Comparison of ENCODE assay signal across 20 cellular contexts in the genomic region with DNA sequence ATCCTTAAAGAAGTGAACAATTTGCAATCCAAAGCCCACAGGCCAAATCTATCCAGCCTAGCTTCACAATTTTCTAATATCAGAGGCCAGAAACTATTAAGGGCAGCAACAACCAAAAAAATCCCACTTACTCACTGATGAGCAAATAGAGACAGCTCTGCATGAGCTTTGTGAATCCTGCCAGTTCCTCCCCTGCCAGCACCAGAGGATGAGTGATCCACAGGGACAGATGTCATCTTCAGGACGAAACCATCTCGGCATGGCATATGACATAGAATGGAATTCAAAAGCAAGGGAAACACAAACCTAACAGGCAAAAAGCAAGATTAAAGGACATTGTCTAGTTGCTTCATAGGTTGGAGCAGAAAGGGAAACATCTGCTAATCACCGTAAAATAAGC. TPM values are rescaled to one million over a fixed set of nuclear protein-coding genes. Genes with fewer than 3 reads are reported as not detected.
A peak's percentile ranks its signal among the peaks of the same experiment; 100 is the strongest.
DNase-seq lines count a peak whose midpoint lies in the region; ATAC-seq and TF ChIP-seq lines count a peak whose summit lies in the region.
"Had no signal": no experiment of that assay in that cellular context is flagged by ENCODE, and none has a peak within 500 bp of the region (broad histone marks: within the 10 kb centered on the region; RNA-seq: fewer than 3 reads in every experiment).

No MANE protein-coding gene starts in this region.

- no peak for TF ChIP-seq POLR2A in breast epithelium (IDR thresholded peaks at IDR 0.05)

- no peaks in the 10 kb centered on the region for H3K27me3 Mint-ChIP-seq in type B pancreatic cell

- H3K4me1 ChIP-seq in mammary epithelial cell (ENCODE audit: insufficient read depth, low read length) (peaks cover 27% of the 10 kb centered on the region), breast epithelium (no peaks in the 10 kb centered on the region), mesodermal cell (ENCODE audit: control insufficient read depth, insufficient read depth, low read length, poor library complexity, severe bottlenecking) (peaks cover 4% of the 10 kb centered on the region)
- H3K4me1 ChIP-seq: BLaER1 treated with 17β-estradiol and CSF1 and Interleukin-3, amounts not matched to agents 10 nM and 100 nM had no signal

- no peaks in the 10 kb centered on the region for H3K9me3 Mint-ChIP-seq in type B pancreatic cell

- no peaks in the 10 kb centered on the region for H3K4me1 Mint-ChIP-seq in type B pancreatic cell (ENCODE audit: unreplicated experiment)

- H3K4me2 ChIP-seq in mammary epithelial cell (ENCODE audit: insufficient read depth, low read depth, low read length): no peak overlapping the region
- H3K4me2 ChIP-seq: BLaER1 treated with 17β-estradiol and CSF1 and Interleukin-3, amounts not matched to agents 10 nM and 100 nM had no signal

- H4K20me1 ChIP-seq in mammary epithelial cell (ENCODE audit: insufficient read depth, low read length): no peaks in the 10 kb centered on the region
- H4K20me1 ChIP-seq: BLaER1 treated with 17β-estradiol and CSF1 and Interleukin-3, amounts not matched to agents 10 nM and 100 nM had no signal

- TF ChIP-seq CTCF in mammary epithelial cell (conservative IDR thresholded peaks at IDR 0.05 in 1 of 2, IDR thresholded peaks at IDR 0.05 in 1 of 2; ENCODE audit: extremely low read depth in 1 of 2, insufficient read depth in 1 of 2, low read depth in 1 of 2, low read length in 2 of 2): no peak
- no peak for TF ChIP-seq CTCF in breast epithelium (IDR thresholded peaks at IDR 0.05)
- TF ChIP-seq CTCF in epithelial cell of esophagus (IDR thresholded peaks at IDR 0.05; ENCODE audit: insufficient read depth, low read depth, low read length, missing control alignments): no peak
- no peak for TF ChIP-seq CTCF in type B pancreatic cell (conservative IDR thresholded peaks at IDR 0.05)

- no peak overlapping the region for H2AFZ ChIP-seq in mammary epithelial cell (ENCODE audit: low read depth, low read length)
- H2AFZ ChIP-seq: GM23248 had no signal

- peak overlapping the region; percentile 93 for H3K27ac Mint-ChIP-seq in type B pancreatic cell
- H3K27ac Mint-ChIP-seq: CD4-positive, alpha-beta T cell had no signal

- intact Hi-C loops in mammary epithelial cell (cut with micrococcal nuclease) (loop anchor here (5.0 to 10.0 kb wide), 2 partner anchors 320 to 408 kb away; no protein-coding TSS in a partner anchor), breast epithelium (cut with DNase I; ENCODE audit: low total_unique reads) (no loop called here), Right ventricle myocardium inferior (cut with DNase I) (loop anchor here (5.0 kb wide), 4 partner anchors 103 to 393 kb away; partner anchors contain the start of gene DSG2)

- H3K36me3 Mint-ChIP-seq in type B pancreatic cell: peaks cover 2% of the 10 kb centered on the region

- DNase-seq in mammary epithelial cell (peak; percentile 17), breast epithelium (ENCODE audit: low spot score in 2 of 2) (no peak), epithelial cell of esophagus (ENCODE audit: low read depth) (peak; percentile 66), type B pancreatic cell (ENCODE audit: extremely low spot score, unreplicated experiment) (no peak), NOMO-1 (lab: John Stamatoyannopoulos, UW; ENCODE audit: unreplicated experiment in 2 of 2) (no peak), Right ventricle myocardium inferior (ENCODE audit: missing footprints) (no peak)
- no peak for DNase-seq in activated CD8-positive, alpha-beta memory T cell treated with anti-CD3 and anti-CD28 coated beads for 24 hours
- DNase-seq: 8988T; AML-193; Calu3; CD4-positive, alpha-beta T cell; DMS 273 treated with DMSO at 0.1 percent for 48 hours; DMS79; GM23248; H7 had no signal

- BruUV-seq in mammary epithelial cell (replicated peaks; lab: Mats Ljungman, UMichigan): no TSS peak

- no peak overlapping the region for H3K4me3 Mint-ChIP-seq in type B pancreatic cell
- H3K4me3 Mint-ChIP-seq: CD4-positive, alpha-beta T cell had no signal

- CTCF ChIA-PET in mammary epithelial cell (lab: Charles Lee; ENCODE audit: low non-redundant PET): no interaction called here

- H3K27me3 ChIP-seq in mammary epithelial cell (ENCODE audit: insufficient read depth, low read length) (no peaks in the 10 kb centered on the region), breast epithelium (no peaks in the 10 kb centered on the region)
- H3K27me3 ChIP-seq: BLaER1 treated with 17β-estradiol and CSF1 and Interleukin-3, amounts not matched to agents 10 nM and 100 nM had no signal

- H3K9me3 ChIP-seq in mammary epithelial cell (replicated peaks; ENCODE audit: insufficient read depth, low read length) (no peaks in the 10 kb centered on the region), breast epithelium (no peaks in the 10 kb centered on the region), mesodermal cell (ENCODE audit: control insufficient read depth, low read length) (no peaks in the 10 kb centered on the region)

- dilution Hi-C loops in mammary epithelial cell (cut with HindIII; ENCODE audit: low sequenced_read_pairs): no loop called here

- H3K4me3 ChIP-seq in mammary epithelial cell (replicated peaks in 1 of 3; ENCODE audit: insufficient read depth in 1 of 3, low read depth in 2 of 3, low read length in 3 of 3) (no peak overlapping the region), breast epithelium (no peak overlapping the region), epithelial cell of esophagus (ENCODE audit: low read length) (no peak overlapping the region), mesodermal cell (ENCODE audit: extremely low read depth, insufficient read depth, low read length, poor library complexity, severe bottlenecking) (no peak overlapping the region)
- H3K4me3 ChIP-seq: BLaER1 treated with 17β-estradiol and CSF1 and Interleukin-3, amounts not matched to agents 10 nM and 100 nM; GM12878; GM23248 had no signal

- ATAC-seq in Right ventricle myocardium inferior: no peak
- ATAC-seq: GM12878 had no signal

- H3K9ac ChIP-seq in mammary epithelial cell (ENCODE audit: insufficient read depth, low read length): no peak overlapping the region
- H3K9ac ChIP-seq: BLaER1 treated with 17β-estradiol and CSF1 and Interleukin-3, amounts not matched to agents 10 nM and 100 nM; GM23248 had no signal

- no peaks in the 10 kb centered on the region for H3K36me3 ChIP-seq in mammary epithelial cell (ENCODE audit: insufficient read depth, low read length)
- no peaks in the 10 kb centered on the region for H3K36me3 ChIP-seq in breast epithelium
- H3K36me3 ChIP-seq in mesodermal cell (ENCODE audit: control insufficient read depth, insufficient read depth, low read length): no peaks in the 10 kb centered on the region
- H3K36me3 ChIP-seq: BLaER1 treated with 17β-estradiol and CSF1 and Interleukin-3, amounts not matched to agents 10 nM and 100 nM had no signal

- WGBS in mammary epithelial cell (ENCODE audit: low coverage, missing lambda C conversion rate): 94% methylated on average over 2 of the region's 3 CpGs
- WGBS in mesodermal cell (ENCODE audit: insufficient coverage in 2 of 2), 2 experiments: 80 to 81% methylated on average over 2 to 3 of the region's 3 CpGs

- H3K27ac ChIP-seq in mammary epithelial cell (ENCODE audit: insufficient read depth, low read depth, low read length): no peak overlapping the region
- no peak overlapping the region for H3K27ac ChIP-seq in breast epithelium
- peak overlapping the region; percentile 10 for H3K27ac ChIP-seq in mesodermal cell (ENCODE audit: low read depth, low read length, severe bottlenecking)
- H3K27ac ChIP-seq: BLaER1 treated with 17β-estradiol and CSF1 and Interleukin-3, amounts not matched to agents 10 nM and 100 nM; GM23248 had no signal

- peaks cover 25% of the 10 kb centered on the region for H3K79me2 ChIP-seq in mammary epithelial cell (ENCODE audit: insufficient read depth, low read length)

- in situ Hi-C loops in mammary epithelial cell (cut with MboI; ENCODE audit: low sequenced_read_pairs in 2 of 2): loop anchor here in 1 of 2 donors (10.0 kb wide), 1 partner anchor 140 kb away; no protein-coding TSS in a partner anchor

RNA-seq across cellular contexts. Expression of gene DSC2, which starts 2.2 kb away (rescaled TPM):
- total RNA-seq in mammary epithelial cell: 10 to 100 TPM; 34.7 to 88.7 TPM
- 15.1 TPM for polyA plus RNA-seq in mammary epithelial cell
- 35.3 TPM for polyA minus RNA-seq in mammary epithelial cell
- 10 to 100 TPM in 2 of 3 donors, 1 to 10 TPM in 1; 8.0 to 72.9 (median 19.0) TPM for total RNA-seq in breast epithelium
- 34.5 TPM for polyA plus RNA-seq in mesodermal cell (2013, experiment 1 of 2)
- polyA plus RNA-seq in mesodermal cell (2013, experiment 2 of 2): 43.3 TPM
- 85.4 and 352 TPM in 2 replicates for total RNA-seq in type B pancreatic cell (ENCODE audit: low replicate concordance)
- total RNA-seq in Right ventricle myocardium inferior: 26.0 TPM
- total RNA-seq: CD4-positive, alpha-beta T cell; G401; GM23248 had no signal
- polyA plus RNA-seq: GM23248 had no signal

RNA-seq across cellular contexts. Expression of gene DSC1, which starts 58.2 kb away (rescaled TPM):
- total RNA-seq in mammary epithelial cell (1 to 10 TPM in 1 of 2 donors, under 1 TPM in 1; 0.28 to 1.2 TPM), breast epithelium (under 1 TPM in 1 of 3 donors, not detected in 2; 0.29 TPM), type B pancreatic cell (ENCODE audit: low replicate concordance) (1.6 and 4.1 TPM in 2 replicates), Right ventricle myocardium inferior (3.0 TPM)
- polyA plus RNA-seq in mammary epithelial cell: 0.24 TPM
- not detected for polyA minus RNA-seq in mammary epithelial cell
- not detected for polyA plus RNA-seq in mesodermal cell (2013, experiment 1 of 2)
- polyA plus RNA-seq in mesodermal cell (2013, experiment 2 of 2): not detected
- total RNA-seq: Calu3, G401, GM23248, H7, HT-29 had no signal
- polyA plus RNA-seq: GM23248 had no signal

Comparison
In these comparisons a context has a peak if more than half of its experiments do, and no peak if none do; other contexts are left out.
1. DNase-seq: peak in mammary epithelial cell (single experiment) and epithelial cell of esophagus (single experiment); none in breast epithelium (0 of 2), type B pancreatic cell (single experiment), NOMO-1 (0 of 2), Right ventricle myocardium inferior (single experiment) and activated CD8-positive, alpha-beta memory T cell treated with anti-CD3 and anti-CD28 coated beads for 24 hours (single experiment).